Comparison of ENCODE assay signal across 22 cellular contexts in the genomic region with DNA sequence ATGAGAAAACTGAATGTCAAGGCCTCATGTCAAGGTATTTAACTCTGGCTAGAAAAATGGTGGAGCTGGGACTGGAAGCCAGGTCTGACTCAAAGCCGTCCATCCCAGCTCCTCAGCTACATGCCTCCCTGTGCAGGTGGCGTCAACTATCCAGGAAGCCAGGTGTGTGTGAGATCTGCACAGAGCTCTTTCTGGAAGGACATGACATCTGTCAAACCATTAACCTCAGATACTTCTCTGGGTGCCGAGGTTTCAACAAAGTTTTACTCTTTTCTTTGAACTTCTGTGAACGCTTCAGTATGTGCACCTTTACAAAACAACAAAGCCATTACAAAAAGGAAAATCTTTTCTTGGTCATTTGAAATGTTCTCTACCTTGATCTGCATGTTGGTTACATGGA. TPM values are rescaled to one million over a fixed set of nuclear protein-coding genes. Genes with fewer than 3 reads are reported as not detected.
DNase-seq lines count a peak whose midpoint lies in the region; ATAC-seq lines count a peak whose summit lies in the region.
"Had no signal": no experiment of that assay in that cellular context is flagged by ENCODE, and none has a peak within 500 bp of the region (broad histone marks: within the 10 kb centered on the region; RNA-seq: fewer than 3 reads in every experiment).

No MANE protein-coding gene starts in this region.

- peaks cover 52% of the 10 kb centered on the region for H3K36me3 ChIP-seq in thymus (ENCODE audit: control insufficient read depth, insufficient read depth)

- H3K27me3 ChIP-seq in thymus (ENCODE audit: control insufficient read depth, insufficient read depth): no peaks in the 10 kb centered on the region
- H3K27me3 ChIP-seq: adrenal gland, brain microvascular endothelial cell, tibial artery had no signal

- no peak for DNase-seq in activated CD8-positive, alpha-beta memory T cell treated with anti-CD3 and anti-CD28 coated beads, Interleukin-2, amount 10 ng/mL, durations not matched to agents 7 days and 5 days
- DNase-seq in activated CD8-positive, alpha-beta memory T cell treated with anti-CD3 and anti-CD28 coated beads for 24 hours: no peak
- DNase-seq in Jurkat, Clone E6-1 (ENCODE audit: low read depth, low spot score): peak; percentile 81
- DNase-seq in substantia nigra (lab: John Stamatoyannopoulos, UW): no peak
- DNase-seq in HuH-7 (ENCODE audit: low spot score): no peak
- no peak for DNase-seq in AG20443 (ENCODE audit: low spot score)
- DNase-seq: adrenal gland, brain microvascular endothelial cell, endodermal cell, GM23248, NCI-H1092, NCI-H2029, nucleus accumbens, tibial artery had no signal

- H3K27ac ChIP-seq in thymus (ENCODE audit: low read depth) (peak overlapping the region; percentile 64), substantia nigra (ENCODE audit: low read depth, low read length, poor library complexity, severe bottlenecking) (no peak overlapping the region)
- H3K27ac ChIP-seq: adrenal gland, brain microvascular endothelial cell, GM23248, tibial artery had no signal

- no peak overlapping the region for H3K4me3 Mint-ChIP-seq in activated CD8-positive, alpha-beta memory T cell treated with anti-CD3 and anti-CD28 coated beads, Interleukin-2, amount 10 ng/mL, durations not matched to agents 7 days and 5 days
- H3K4me3 Mint-ChIP-seq in activated naive CD8-positive, alpha-beta T cell: peak overlapping the region; percentile 62
- H3K4me3 Mint-ChIP-seq: endodermal cell; memory B cell; stimulated activated memory B cell treated with anti-CD40 and anti-IgM and Interleukin-4, amounts not matched to agents 10 μg/mL and 1 μg/mL and 100 μg/mL, for 72 hours had no signal

- 6% methylated on average over 4 of the region's 4 CpGs for WGBS in thymus

- no peak overlapping the region for H3K4me3 ChIP-seq in Jurkat, Clone E6-1 (ENCODE audit: low read length)
- no peak overlapping the region for H3K4me3 ChIP-seq in thymus (ENCODE audit: low read length)
- H3K4me3 ChIP-seq: adrenal gland, GM23248, tibial artery had no signal

- no peaks in the 10 kb centered on the region for H3K27me3 Mint-ChIP-seq in activated CD8-positive, alpha-beta memory T cell treated with anti-CD3 and anti-CD28 coated beads, Interleukin-2, amount 10 ng/mL, durations not matched to agents 7 days and 5 days
- H3K27me3 Mint-ChIP-seq in activated naive CD8-positive, alpha-beta T cell: no peaks in the 10 kb centered on the region
- H3K27me3 Mint-ChIP-seq: memory B cell; stimulated activated memory B cell treated with anti-CD40 and anti-IgM and Interleukin-4, amounts not matched to agents 10 μg/mL and 1 μg/mL and 100 μg/mL, for 72 hours had no signal

- peaks cover 21% of the 10 kb centered on the region for H3K36me3 Mint-ChIP-seq in activated CD8-positive, alpha-beta memory T cell treated with anti-CD3 and anti-CD28 coated beads, Interleukin-2, amount 10 ng/mL, durations not matched to agents 7 days and 5 days
- no peaks in the 10 kb centered on the region for H3K36me3 Mint-ChIP-seq in activated naive CD8-positive, alpha-beta T cell

- no peak for ATAC-seq in activated CD8-positive, alpha-beta memory T cell treated with anti-CD3 and anti-CD28 coated beads, Interleukin-2, amount 10 ng/mL, durations not matched to agents 7 days and 5 days
- ATAC-seq: stimulated activated memory B cell treated with anti-CD40 and anti-IgM and Interleukin-4, amounts not matched to agents 10 μg/mL and 1 μg/mL and 100 μg/mL, for 72 hours had no signal

- peak overlapping the region; percentile 56 for H3K27ac Mint-ChIP-seq in activated CD8-positive, alpha-beta memory T cell treated with anti-CD3 and anti-CD28 coated beads, Interleukin-2, amount 10 ng/mL, durations not matched to agents 7 days and 5 days
- H3K27ac Mint-ChIP-seq in activated naive CD8-positive, alpha-beta T cell: peak overlapping the region; percentile 87
- H3K27ac Mint-ChIP-seq: endodermal cell had no signal

- H3K4me1 Mint-ChIP-seq in activated CD8-positive, alpha-beta memory T cell treated with anti-CD3 and anti-CD28 coated beads, Interleukin-2, amount 10 ng/mL, durations not matched to agents 7 days and 5 days: peaks cover 22% of the 10 kb centered on the region
- peaks cover 63% of the 10 kb centered on the region for H3K4me1 Mint-ChIP-seq in activated naive CD8-positive, alpha-beta T cell (ENCODE audit: low read depth)
- H3K4me1 Mint-ChIP-seq: endodermal cell had no signal

- H3K4me1 ChIP-seq in thymus (ENCODE audit: control insufficient read depth, insufficient read depth, low read length): peaks cover 40% of the 10 kb centered on the region

- no peaks in the 10 kb centered on the region for H3K9me3 ChIP-seq in thymus (ENCODE audit: control insufficient read depth)
- H3K9me3 ChIP-seq: adrenal gland, tibial artery had no signal

- H3K9me3 Mint-ChIP-seq in activated CD8-positive, alpha-beta memory T cell treated with anti-CD3 and anti-CD28 coated beads, Interleukin-2, amount 10 ng/mL, durations not matched to agents 7 days and 5 days (ENCODE audit: low read depth): no peaks in the 10 kb centered on the region
- H3K9me3 Mint-ChIP-seq in activated naive CD8-positive, alpha-beta T cell (ENCODE audit: low read depth): no peaks in the 10 kb centered on the region
- H3K9me3 Mint-ChIP-seq: endodermal cell; memory B cell; stimulated activated memory B cell treated with anti-CD40 and anti-IgM and Interleukin-4, amounts not matched to agents 10 μg/mL and 1 μg/mL and 100 μg/mL, for 72 hours had no signal

- CTCF ChIA-PET in activated CD8-positive, alpha-beta memory T cell treated with anti-CD3 and anti-CD28 coated beads, Interleukin-2, amount 10 ng/mL, durations not matched to agents 7 days and 5 days (lab: Charles Lee): interaction anchor here (1.0 to 15.0 kb wide), 4 partner anchors 8 to 92 kb away, joined by 3 to 167 read pairs (median 4); a partner anchor contains a TSS

RNA-seq across cellular contexts. Expression of a gene that starts 7.0 kb away (rescaled TPM):
- 10 to 100 TPM in 1 of 2 experiments, 1 to 10 TPM in 1; 8.7 to 10.2 TPM for total RNA-seq in activated CD8-positive, alpha-beta memory T cell treated with anti-CD3 and anti-CD28 coated beads, Interleukin-2, amount 10 ng/mL, durations not matched to agents 7 days and 5 days
- 12.7 TPM for polyA plus RNA-seq in Jurkat, Clone E6-1 (2012; ENCODE audit: insufficient read depth, insufficient read length)
- polyA plus RNA-seq in thymus: 19.6 TPM

RNA-seq across cellular contexts. Expression of a gene that starts 29.7 kb away (rescaled TPM):
- total RNA-seq in activated CD8-positive, alpha-beta memory T cell treated with anti-CD3 and anti-CD28 coated beads, Interleukin-2, amount 10 ng/mL, durations not matched to agents 7 days and 5 days: 100 to 1,000 TPM; 122 to 141 TPM
- not detected for polyA plus RNA-seq in Jurkat, Clone E6-1 (2012; ENCODE audit: insufficient read depth, insufficient read length)
- 6.0 TPM for polyA plus RNA-seq in thymus
- total RNA-seq: A673, endodermal cell, glomerular endothelial cell, GM23248, myocyte had no signal
- polyA plus RNA-seq: BJ, GM23248 had no signal

RNA-seq across cellular contexts. Expression of a gene that starts 30.4 kb away (rescaled TPM):
- 10 to 100 TPM; 32.2 to 48.1 TPM for total RNA-seq in activated CD8-positive, alpha-beta memory T cell treated with anti-CD3 and anti-CD28 coated beads, Interleukin-2, amount 10 ng/mL, durations not matched to agents 7 days and 5 days
- 24.0 TPM for polyA plus RNA-seq in Jurkat, Clone E6-1 (2012; ENCODE audit: insufficient read depth, insufficient read length)
- polyA plus RNA-seq in thymus: 39.0 TPM

RNA-seq across cellular contexts. Expression of a gene that starts 49.8 kb away (rescaled TPM):
- total RNA-seq in activated CD8-positive, alpha-beta memory T cell treated with anti-CD3 and anti-CD28 coated beads, Interleukin-2, amount 10 ng/mL, durations not matched to agents 7 days and 5 days: 100 to 1,000 TPM; 107 to 304 TPM
- polyA plus RNA-seq in Jurkat, Clone E6-1 (2012; ENCODE audit: insufficient read depth, insufficient read length): 1.0 TPM
- 0.21 TPM for polyA plus RNA-seq in thymus
